ENCODE assay signal across 8 cellular contexts in the genomic region with DNA sequence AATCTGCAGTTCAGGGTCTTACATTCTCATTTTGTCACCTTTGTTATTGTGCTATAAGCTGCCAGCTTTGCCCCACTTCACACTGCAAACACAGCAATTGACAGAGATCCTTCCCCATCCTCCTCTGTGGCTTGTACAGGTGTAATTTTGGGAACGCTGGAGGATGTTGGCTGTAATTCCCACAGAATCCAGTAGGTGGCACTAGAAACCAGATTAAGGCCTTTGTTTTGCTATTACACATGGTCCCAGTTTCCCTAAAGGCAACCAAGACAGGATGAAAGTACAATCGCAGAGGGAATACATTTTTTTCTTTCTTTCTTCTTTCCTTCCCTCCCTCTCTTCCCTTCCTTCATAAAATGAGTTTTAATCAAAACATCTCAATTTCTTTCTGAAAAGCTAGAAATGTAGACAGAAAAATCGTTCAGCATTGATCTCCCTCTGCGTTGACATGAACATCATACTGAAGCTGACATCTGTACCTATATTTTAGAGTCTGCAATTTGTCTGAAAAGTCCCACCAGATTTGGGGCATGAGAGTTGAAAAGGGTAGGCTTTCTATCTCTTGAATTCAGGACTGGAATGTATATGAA. TPM values are rescaled to one million over a fixed set of nuclear protein-coding genes. Genes with fewer than 3 reads are reported as not detected.
DNase-seq lines count a peak whose midpoint lies in the region; ATAC-seq and TF ChIP-seq lines count a peak whose summit lies in the region.

No MANE protein-coding gene starts in this region.

- H3K4me3 ChIP-seq in SK-N-MC = no peak overlapping the region
- no peak overlapping the region for H3K4me3 ChIP-seq in colonic mucosa
- H3K4me3 ChIP-seq in lung = no peak overlapping the region
- H3K4me3 ChIP-seq in transverse colon = no peak overlapping the region

- no peaks in the 10 kb centered on the region for H3K9me3 ChIP-seq in SK-N-MC (ENCODE audit: low read depth, low read length)
- H3K9me3 ChIP-seq in colonic mucosa = no peaks in the 10 kb centered on the region
- no peaks in the 10 kb centered on the region for H3K9me3 ChIP-seq in lung (ENCODE audit: control insufficient read depth in 2 of 2, insufficient read depth in 1 of 2, low read length in 1 of 2)
- H3K9me3 ChIP-seq in transverse colon = no peaks in the 10 kb centered on the region

- DNase-seq in SKM-1 treated with dmso at 0.1 percent for 144 hours (lab: John Stamatoyannopoulos, UW; ENCODE audit: unreplicated experiment) (peak; percentile 10), SKM-1 (lab: John Stamatoyannopoulos, UW; ENCODE audit: unreplicated experiment) (no peak), LHCN-M2 (ENCODE audit: low read depth) (peak; percentile 29), SK-N-MC (ENCODE audit: low read depth, low spot score) (peak; percentile 30), colonic mucosa (peak; percentile 56), lung (ENCODE audit: low spot score) (peak; percentile 39), transverse colon (peak; percentile 23)

- no peak for TF ChIP-seq POLR2A in transverse colon (IDR thresholded peaks at IDR 0.05)

- no peak overlapping the region for H3K9ac ChIP-seq in SK-N-MC (ENCODE audit: insufficient read length)
- no peak overlapping the region for H3K9ac ChIP-seq in colonic mucosa (ENCODE audit: low read depth in 2 of 2, low read length in 2 of 2)

- H3K27ac ChIP-seq in SK-N-MC (no peak overlapping the region), colonic mucosa (no peak overlapping the region), lung (ENCODE audit: low read depth in 1 of 2, low read length in 1 of 2) (no peak overlapping the region), transverse colon (no peak overlapping the region)

- H3K27me3 ChIP-seq in colonic mucosa = no peaks in the 10 kb centered on the region
- no peaks in the 10 kb centered on the region for H3K27me3 ChIP-seq in lung (ENCODE audit: control insufficient read depth, insufficient read depth)
- no peaks in the 10 kb centered on the region for H3K27me3 ChIP-seq in transverse colon

- 40 to 41% methylated on average over 4 of the region's 4 CpGs for WGBS in lung, 2 donors
- 33 to 45% methylated on average over 4 of the region's 4 CpGs for WGBS in transverse colon (ENCODE audit: low coverage in 1 of 2), 2 donors

- no peaks in the 10 kb centered on the region for H3K36me3 ChIP-seq in SK-N-MC (ENCODE audit: insufficient read depth, low read length)
- H3K36me3 ChIP-seq in colonic mucosa = no peaks in the 10 kb centered on the region
- no peaks in the 10 kb centered on the region for H3K36me3 ChIP-seq in lung (ENCODE audit: control insufficient read depth in 2 of 2, insufficient read depth in 2 of 2, low read length in 2 of 2)
- no peaks in the 10 kb centered on the region for H3K36me3 ChIP-seq in transverse colon

- no peak for TF ChIP-seq EP300 in transverse colon (IDR thresholded peaks at IDR 0.05; ENCODE audit: low read depth)

- in situ Hi-C loops in transverse colon (cut with MboI; ENCODE audit: low pct_ligation_motif_present in 1 of 4, low pct_unique_long_range_greater_than_20kb in 1 of 4, low sequenced_read_pairs in 3 of 4) = loop anchor here in 2 of 4 donors (25.0 kb wide), 3 partner anchors 864 to 1664 kb away; no protein-coding TSS in a partner anchor

- no peaks in the 10 kb centered on the region for H3K4me1 ChIP-seq in colonic mucosa
- H3K4me1 ChIP-seq in lung (ENCODE audit: control insufficient read depth in 2 of 2, insufficient read depth in 2 of 2, low read length in 2 of 2) = no peaks in the 10 kb centered on the region
- no peaks in the 10 kb centered on the region for H3K4me1 ChIP-seq in transverse colon

- TF ChIP-seq CTCF in colonic mucosa (IDR thresholded peaks at IDR 0.05) (peak; percentile 89), lung (IDR thresholded peaks at IDR 0.05; ENCODE audit: control extremely low read depth, extremely low read depth) (peak; percentile 79), transverse colon (IDR thresholded peaks at IDR 0.05) (peak; percentile 72 to 89 (median 86))

- ATAC-seq in GM21447 (IDR thresholded peaks at IDR 0.05; ENCODE audit: unreplicated experiment) (peak; percentile 67), lung (ENCODE audit: insufficient read depth, low FRiP score) (no peak)

- intact Hi-C loops in colonic mucosa (cut with DNase I) (loop anchor here (10.0 kb wide), 2 partner anchors 1487 to 1657 kb away; no protein-coding TSS in a partner anchor), transverse colon (cut with DNase I; ENCODE audit: low total_unique reads) (no loop called here)

RNA-seq across cellular contexts. Expression of a gene that starts 21.3 kb away (rescaled TPM):
- total RNA-seq in LHCN-M2 (2014; rRNA removed) (not detected in 2 replicates), colonic mucosa (under 1 TPM in 1 of 2 donors, not detected in 1; 0.19 TPM), lung (under 1 TPM; 0.12 to 0.31 TPM), transverse colon (under 1 TPM in 1 of 4 donors, not detected in 3; 0.27 TPM)
- not detected for polyA plus RNA-seq in LHCN-M2 (2012)
- under 1 TPM in 1 of 2 donors, not detected in 1; 0.05 TPM for polyA plus RNA-seq in lung

RNA-seq across cellular contexts. Expression of a gene that starts 48.7 kb away (rescaled TPM):
- total RNA-seq in LHCN-M2 (2014; rRNA removed) (not detected in 2 replicates), colonic mucosa (not detected), lung (not detected), transverse colon (not detected)
- not detected for polyA plus RNA-seq in LHCN-M2 (2012)
- not detected for polyA plus RNA-seq in lung
